Comparison of ENCODE assay signal across 17 cellular contexts in genomic region chr9:27645166-27645840, GRCh38.
DNase-seq lines count a peak whose midpoint lies in the region; ATAC-seq and TF ChIP-seq lines count a peak whose summit lies in the region.
"Had no signal": no experiment of that assay in that cellular context is flagged by ENCODE, and none has a peak within 500 bp of the region (broad histone marks: within the 10 kb centered on the region; RNA-seq: fewer than 3 reads in every experiment).

No MANE protein-coding gene starts in this region.

- no peaks in the 10 kb centered on the region for H3K79me2 ChIP-seq in MM.1S (ENCODE audit: low read length)

- H3K36me3 ChIP-seq in A673 (ENCODE audit: insufficient read depth, low read length, poor library complexity, severe bottlenecking) (no peaks in the 10 kb centered on the region), MM.1S (replicated peaks; ENCODE audit: insufficient read depth, low read length) (no peaks in the 10 kb centered on the region)
- H3K36me3 ChIP-seq: adrenal gland, upper lobe of left lung had no signal

- H3K27me3 ChIP-seq in A673 (replicated peaks; ENCODE audit: insufficient read depth, low read depth, low read length, poor library complexity) (no peaks in the 10 kb centered on the region), MM.1S (replicated peaks; ENCODE audit: insufficient read depth, low read length) (no peaks in the 10 kb centered on the region), foreskin keratinocyte (peaks cover 14% of the 10 kb centered on the region)
- H3K27me3 ChIP-seq: adrenal gland, upper lobe of left lung had no signal

- no peaks in the 10 kb centered on the region for H3K9me2 ChIP-seq in MM.1S (replicated peaks; ENCODE audit: insufficient read depth, low read length)

- ATAC-seq in foreskin keratinocyte (no peak), GM18502 (IDR thresholded peaks at IDR 0.05; ENCODE audit: poor library complexity, unreplicated experiment) (no peak)
- ATAC-seq: activated CD8-positive, alpha-beta T cell treated with anti-CD3 and anti-CD28 coated beads, Interleukin-2, amount 10 ng/mL, durations not matched to agents 7 days and 5 days had no signal

- no peak overlapping the region for H3K4me3 ChIP-seq in A673 (ENCODE audit: low read depth, low read length, poor library complexity, severe bottlenecking)
- no peak overlapping the region for H3K4me3 ChIP-seq in MM.1S (ENCODE audit: low read length)
- H3K4me3 ChIP-seq: adrenal gland, upper lobe of left lung had no signal

- H2AFZ ChIP-seq in MM.1S (ENCODE audit: low read length) = no peak overlapping the region

- H3K4me1 ChIP-seq in A673 (ENCODE audit: insufficient read depth, low read length, poor library complexity, severe bottlenecking) = peaks cover 4% of the 10 kb centered on the region
- no peaks in the 10 kb centered on the region for H3K4me1 ChIP-seq in MM.1S (ENCODE audit: low read length)
- no peaks in the 10 kb centered on the region for H3K4me1 ChIP-seq in foreskin keratinocyte
- H3K4me1 ChIP-seq: adrenal gland, upper lobe of left lung had no signal

- no peak overlapping the region for H3K4me2 ChIP-seq in MM.1S (ENCODE audit: low read depth, low read length)

- TF ChIP-seq CTCF in A673 (conservative IDR thresholded peaks at IDR 0.05; ENCODE audit: low read depth, low read length) (no peak), MM.1S (IDR thresholded peaks at IDR 0.05; ENCODE audit: low read length) (no peak), foreskin keratinocyte (conservative IDR thresholded peaks at IDR 0.05) (no peak)

- POLR2A ChIA-PET in A673 (lab: Charles Lee; ENCODE audit: low non-redundant PET) = no interaction called here

- no peak overlapping the region for H3K9ac ChIP-seq in MM.1S (ENCODE audit: low read length)

- intact Hi-C loops in A673 (cut with micrococcal nuclease; ENCODE audit: unreplicated experiment) = no loop called here

- H3F3A ChIP-seq in MM.1S (ENCODE audit: insufficient read depth, low read length) = no peaks in the 10 kb centered on the region

- H3K9me3 ChIP-seq in A673 (ENCODE audit: low read depth, low read length, poor library complexity, severe bottlenecking) (no peaks in the 10 kb centered on the region), MM.1S (replicated peaks; ENCODE audit: insufficient read depth, low read length) (no peaks in the 10 kb centered on the region)
- H3K9me3 ChIP-seq: adrenal gland, upper lobe of left lung had no signal

- DNase-seq in A673 (ENCODE audit: low spot score) (peak; percentile 65), MM.1S (peak; percentile 29), RPMI8226 (peak; percentile 47), iris pigment epithelial cell (ENCODE audit: low read depth) (peak; percentile 8), foreskin keratinocyte (no peak), AG08395 (ENCODE audit: low spot score) (no peak), nucleus accumbens (lab: John Stamatoyannopoulos, UW) (no peak)
- DNase-seq: activated CD8-positive, alpha-beta T cell treated with anti-CD3 and anti-CD28 coated beads, Interleukin-2, amount 10 ng/mL, durations not matched to agents 7 days and 5 days; adrenal gland; KG1; NCI-H1092; NCI-H2029 treated with DMSO at 0.1 percent for 48 hours; NCI-H446 treated with DMSO at 0.1 percent for 48 hours; T-helper 9 cell; upper lobe of left lung had no signal

- CTCF ChIA-PET in A673 (lab: Charles Lee) = no interaction called here

- no TSS peak for BruUV-seq in A673 (replicated peaks; lab: Mats Ljungman, UMichigan)

- H4K20me1 ChIP-seq in MM.1S (ENCODE audit: insufficient read depth, low read length) = no peaks in the 10 kb centered on the region

- H3K27ac ChIP-seq in A673 (ENCODE audit: low read depth, low read length, poor library complexity, severe bottlenecking) (no peak overlapping the region), MM.1S (ENCODE audit: low read length) (no peak overlapping the region), foreskin keratinocyte (no peak overlapping the region)
- H3K27ac ChIP-seq: adrenal gland, C4-2B, upper lobe of left lung had no signal

Comparison
In these comparisons a context has a peak if more than half of its experiments do, and no peak if none do; other contexts are left out.
1. DNase-seq: peak in A673 (single experiment), MM.1S (single experiment), RPMI8226 (single experiment) and iris pigment epithelial cell (single experiment); none in foreskin keratinocyte (0 of 2), AG08395 (single experiment) and nucleus accumbens (0 of 56).